9 cellular contexts compared by ENCODE assay signal in the genomic region with DNA sequence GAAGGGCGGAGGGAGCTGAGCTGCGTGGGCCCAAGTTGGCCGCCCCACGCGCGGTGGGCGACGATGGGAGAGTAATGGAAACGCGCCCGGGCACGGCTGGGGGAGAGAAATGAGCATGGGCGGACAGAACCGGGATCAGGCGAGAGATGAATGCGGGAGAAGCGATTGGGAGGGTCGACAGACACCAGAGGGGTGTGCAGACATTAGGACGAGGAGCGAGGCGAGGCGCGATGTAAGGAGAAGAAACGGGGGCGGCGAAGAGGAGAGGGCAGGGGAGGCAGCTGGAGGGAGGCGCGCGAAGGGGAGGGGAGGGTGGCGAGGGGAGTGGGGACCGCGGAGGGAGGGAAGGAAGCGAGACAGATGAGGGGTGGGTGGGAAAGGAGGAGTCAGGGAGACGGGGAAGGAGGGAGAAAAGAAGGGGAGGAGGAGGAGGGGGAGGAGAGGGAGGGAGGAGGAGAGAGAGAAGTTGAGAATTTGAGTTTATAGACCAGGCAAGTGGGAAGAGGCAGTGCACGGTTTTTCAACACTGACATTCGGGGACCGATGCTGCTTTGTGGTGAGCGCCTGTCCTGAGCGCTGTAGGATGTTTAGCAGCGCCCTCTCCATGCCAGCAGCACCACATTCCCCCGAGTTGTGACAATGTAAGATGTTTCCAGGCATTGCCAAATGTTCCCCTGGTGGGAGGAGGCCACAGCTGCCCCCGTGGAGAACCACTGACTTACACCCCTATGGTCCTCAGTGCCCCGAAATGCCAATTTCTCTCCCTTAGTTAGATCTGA.
DNase-seq lines count a peak whose midpoint lies in the region; ATAC-seq and TF ChIP-seq lines count a peak whose summit lies in the region.
"Had no signal": no experiment of that assay in that cellular context is flagged by ENCODE, and none has a peak within 500 bp of the region (broad histone marks: within the 10 kb centered on the region; RNA-seq: fewer than 3 reads in every experiment).

Gene SHISA7 (minus strand): TSS at position 256 of the 779 bp plus-strand sequence. CDS start 437 bp downstream, outside the sequence.

- peak within 1 kb of the TSS; percentile 68 for H3K27ac ChIP-seq in caudate nucleus (ENCODE audit: low read depth, low read length)

- ATAC-seq in activated CD4-positive, CD25-positive, alpha-beta regulatory T cell treated with anti-CD3 and anti-CD28 coated beads, Interleukin-2, amount 50 U/mL, for 24 hours, result no peak
- ATAC-seq in HG03571 (IDR thresholded peaks at IDR 0.05; ENCODE audit: unreplicated experiment), result no peak
- ATAC-seq: activated T-helper 17 cell treated with anti-CD3 and anti-CD28 coated beads, Interleukin-2, amount 50 U/mL, for 72 hours had no signal

- H3K27me3 Mint-ChIP-seq in nephron (ENCODE audit: low read depth), result peaks cover 21% of the 10 kb centered on the region

- H3K4me1 Mint-ChIP-seq in nephron, result peaks cover 17% of the 10 kb centered on the region

- H3K36me3 Mint-ChIP-seq in nephron (ENCODE audit: low read depth), result no peaks in the 10 kb centered on the region

- H3K9me3 ChIP-seq in ES-I3 (ENCODE audit: control insufficient read depth, insufficient read depth, low read length), result no peaks in the 10 kb centered on the region

- H3K4me3 ChIP-seq in NB4 (ENCODE audit: low read depth, low read length), result no peak within 1 kb of the TSS

- no peak for TF ChIP-seq POLR2A in NB4 (IDR thresholded peaks at IDR 0.05; ENCODE audit: extremely low read depth, insufficient read length)

- no peak within 1 kb of the TSS for H3K27ac Mint-ChIP-seq in nephron
- H3K27ac Mint-ChIP-seq: activated T-helper 17 cell treated with anti-CD3 and anti-CD28 coated beads, Interleukin-2, amount 50 U/mL, for 72 hours had no signal

- DNase-seq in NB4 (ENCODE audit: low read depth), result peak; percentile 31
- DNase-seq in caudate nucleus (lab: John Stamatoyannopoulos, UW), result peak in 40 of 61 donors; percentile 16 to 69 (median 52)
- no peak for DNase-seq in D341Med (ENCODE audit: low spot score)
- no peak for DNase-seq in NCI-H774 (lab: John Stamatoyannopoulos, UW)

- TF ChIP-seq CTCF in NB4 (IDR thresholded peaks at IDR 0.05; ENCODE audit: low read depth, low read length) (no peak), nephron (IDR thresholded peaks at IDR 0.05; ENCODE audit: unreplicated experiment in 3 of 3) (no peak)

- peaks cover 9% of the 10 kb centered on the region for H3K9me3 Mint-ChIP-seq in nephron
- H3K9me3 Mint-ChIP-seq: activated T-helper 17 cell treated with anti-CD3 and anti-CD28 coated beads, Interleukin-2, amount 50 U/mL, for 72 hours had no signal

- peak within 1 kb of the TSS; percentile 61 to 77 (median 66) for H3K4me3 Mint-ChIP-seq in nephron

- no peaks in the 10 kb centered on the region for H3K36me3 ChIP-seq in ES-I3 (ENCODE audit: insufficient read depth, low read length)

- H3K4me1 ChIP-seq in ES-I3 (ENCODE audit: insufficient read depth, low read length), result no peaks in the 10 kb centered on the region

- H3K9ac ChIP-seq in ES-I3 (ENCODE audit: low read depth, low read length), result peak within 1 kb of the TSS; percentile 28; the same call in 1 of the 2 replicates

Comparison
In these comparisons a context has a peak if more than half of its experiments do, and no peak if none do; other contexts are left out.
1. DNase-seq: peak in NB4 (single experiment) and caudate nucleus (40 of 61); none in D341Med (single experiment) and NCI-H774 (single experiment).